In the genomic region with DNA sequence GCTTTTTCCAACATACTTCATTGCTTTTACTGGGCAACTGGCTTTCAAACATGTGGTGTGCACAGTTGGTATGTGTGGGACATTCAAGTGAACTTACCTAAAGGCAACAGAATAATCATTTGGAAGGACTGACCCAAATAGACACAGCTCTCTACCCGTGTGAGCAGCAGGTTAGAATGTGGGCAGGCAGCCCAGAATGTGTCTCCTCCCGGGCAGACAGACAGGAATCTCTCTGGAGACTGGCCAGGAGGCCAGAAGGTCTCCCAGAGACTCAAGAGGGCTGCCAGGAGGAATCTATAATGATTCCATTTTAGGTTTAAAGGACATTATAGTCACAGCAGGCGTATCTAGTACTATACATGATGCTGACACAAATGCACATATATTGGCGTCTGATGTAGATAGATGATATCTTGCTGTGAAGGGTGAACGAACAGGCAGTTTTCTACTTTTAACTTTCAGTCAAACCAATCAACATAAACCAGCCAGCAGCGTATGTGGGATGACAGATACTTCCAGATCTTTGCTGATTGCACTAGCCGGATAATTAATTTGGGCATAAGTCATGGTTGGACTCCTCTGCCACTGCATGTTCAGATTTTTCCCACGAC, we compare ENCODE assay signal across 9 cellular contexts.
A peak's percentile ranks its signal among the peaks of the same experiment; 100 is the strongest.
DNase-seq lines count a peak whose midpoint lies in the region; ATAC-seq, FAIRE-seq and TF ChIP-seq lines count a peak whose summit lies in the region.
"Had no signal": no experiment of that assay in that cellular context is flagged by ENCODE, and none has a peak within 500 bp of the region (broad histone marks: within the 10 kb centered on the region; RNA-seq: fewer than 3 reads in every experiment).

No MANE protein-coding gene starts in this region.

- 31% methylated on average over 8 of the region's 8 CpGs for WGBS in A549 (ENCODE audit: missing lambda C conversion rate)

- in situ Hi-C loops in astrocyte of the cerebellum (cut with HindIII; ENCODE audit: low sequenced_read_pairs) = no loop called here

- H3K36me3 Mint-ChIP-seq in CD8-positive, alpha-beta T cell = no peaks in the 10 kb centered on the region
- H3K36me3 Mint-ChIP-seq in Caco-2 (ENCODE audit: insufficient read depth, unreplicated experiment) = no peaks in the 10 kb centered on the region

- H3K27ac ChIP-seq in A549 = peak overlapping the region; percentile 60 to 69
- no peak overlapping the region for H3K27ac ChIP-seq in CD8-positive, alpha-beta T cell (ENCODE audit: low read depth, low read length)

- POLR2A ChIA-PET in A549 (lab: Yijun Ruan, JAX) (no interaction called here), Caco-2 (lab: Charles Lee) (no interaction called here)
- POLR2A ChIA-PET in CD8-positive, alpha-beta T cell (lab: Charles Lee) = no interaction called here

- no peaks in the 10 kb centered on the region for H3K27me3 Mint-ChIP-seq in CD8-positive, alpha-beta T cell (ENCODE audit: low read depth)
- H3K27me3 Mint-ChIP-seq in Caco-2 (ENCODE audit: insufficient read depth, unreplicated experiment) = no peaks in the 10 kb centered on the region

- TF ChIP-seq RAD21 in A549 (conservative IDR thresholded peaks at IDR 0.05 in 1 of 2, IDR thresholded peaks at IDR 0.05 in 1 of 2) (peak in 1 of 2 experiments; percentile 15; a peak in 2 of 5 replicates), Ishikawa (IDR thresholded peaks at IDR 0.05; ENCODE audit: low read depth) (peak; percentile 31)

- peak overlapping the region; percentile 68 for H3K4me2 ChIP-seq in A549

- no peaks in the 10 kb centered on the region for H3K36me3 ChIP-seq in CD8-positive, alpha-beta T cell (ENCODE audit: insufficient read depth, low read length)
- H3K36me3 ChIP-seq in Caco-2 (ENCODE audit: control insufficient read depth, insufficient read depth, low read length) = no peaks in the 10 kb centered on the region

- H3K9me3 ChIP-seq in A549 (no peaks in the 10 kb centered on the region), Caco-2 (no peaks in the 10 kb centered on the region)
- no peaks in the 10 kb centered on the region for H3K9me3 ChIP-seq in CD8-positive, alpha-beta T cell (ENCODE audit: low read length)

- CTCF ChIA-PET in A549 (lab: Yijun Ruan, JAX) (interaction anchor here (0.7 kb wide), 1 partner anchor 484 kb away, joined by 3 read pairs; no protein-coding TSS in a partner anchor), Caco-2 (lab: Charles Lee) (no interaction called here)
- CTCF ChIA-PET in CD8-positive, alpha-beta T cell (lab: Charles Lee) = no interaction called here

- no peak for FAIRE-seq in A549 (lab: Jason Lieb, UNC)

- H3K4me3 Mint-ChIP-seq in CD8-positive, alpha-beta T cell = no peak overlapping the region
- no peak overlapping the region for H3K4me3 Mint-ChIP-seq in Caco-2 (ENCODE audit: unreplicated experiment)

- no TSS peak for BruUV-seq in Caco-2 (replicated peaks; lab: Mats Ljungman, UMichigan)

- TF ChIP-seq EP300 in A549 (IDR thresholded peaks at IDR 0.05) = no peak; a peak in 1 of 5 replicates
- peak; percentile 98 for TF ChIP-seq EP300 in Ishikawa (IDR thresholded peaks at IDR 0.05; ENCODE audit: borderline replicate concordance)

- H3K4me1 ChIP-seq in A549 (peaks cover 46% of the 10 kb centered on the region), Caco-2 (peaks cover 5% of the 10 kb centered on the region; the same call in 1 of the 2 replicates)
- H3K4me1 ChIP-seq in CD8-positive, alpha-beta T cell (ENCODE audit: insufficient read depth, low read length) = no peaks in the 10 kb centered on the region

- ATAC-seq in A549 = peak; percentile 82 to 92
- no peak for ATAC-seq in CD8-positive, alpha-beta T cell

- H3K27ac Mint-ChIP-seq in CD8-positive, alpha-beta T cell = no peak overlapping the region
- no peak overlapping the region for H3K27ac Mint-ChIP-seq in Caco-2 (ENCODE audit: unreplicated experiment)

- no peaks in the 10 kb centered on the region for H3K27me3 ChIP-seq in CD8-positive, alpha-beta T cell (ENCODE audit: insufficient read depth, low read length)
- no peaks in the 10 kb centered on the region for H3K27me3 ChIP-seq in Caco-2 (replicated peaks; ENCODE audit: control insufficient read depth, insufficient read depth, low read length)

- H3K4me3 ChIP-seq in A549 (no peak overlapping the region), astrocyte of the cerebellum (ENCODE audit: low read depth, low read length) (no peak overlapping the region), Caco-2 (ENCODE audit: low read depth, low read length) (no peak overlapping the region)
- no peak overlapping the region for H3K4me3 ChIP-seq in CD8-positive, alpha-beta T cell (ENCODE audit: low read depth, low read length)

- peak; percentile 40 to 71 for DNase-seq in A549 (ENCODE audit: low read depth in 1 of 2, low spot score in 1 of 2)
- peak; percentile 82 for DNase-seq in astrocyte of the cerebellum (ENCODE audit: low read depth)
- peak; percentile 97 for DNase-seq in kidney glomerular epithelial cell (lab: John Stamatoyannopoulos, UW)
- no peak for DNase-seq in CD8-positive, alpha-beta T cell
- DNase-seq in NCI-H1417 treated with DMSO at 0.1 percent for 48 hours (lab: John Stamatoyannopoulos, UW) = no peak
- no peak for DNase-seq in NCI-H2107 (lab: John Stamatoyannopoulos, UW)
- no peak for DNase-seq in Caco-2
- DNase-seq: activated CD4-positive, alpha-beta T cell treated with anti-CD3 and anti-CD28 coated beads for 4 hours had no signal

- no peak for TF ChIP-seq POLR2A in A549 (IDR thresholded peaks at IDR 0.05; ENCODE audit: low read length)

- intact Hi-C loops in CD8-positive, alpha-beta T cell (cut with DNase I, micrococcal nuclease) = no loop called here
- intact Hi-C loops in Caco-2 (cut with micrococcal nuclease; ENCODE audit: unreplicated experiment) = no loop called here

- H3K4me1 Mint-ChIP-seq in CD8-positive, alpha-beta T cell (ENCODE audit: low read depth) = no peaks in the 10 kb centered on the region
- H3K4me1 Mint-ChIP-seq in Caco-2 (ENCODE audit: low read depth, unreplicated experiment) = peaks cover 6% of the 10 kb centered on the region

- TF ChIP-seq CTCF in A549 (IDR thresholded peaks at IDR 0.05) (no peak), astrocyte of the cerebellum (IDR thresholded peaks at IDR 0.05; ENCODE audit: low read depth, low read length, missing control alignments) (no peak), Caco-2 (IDR thresholded peaks at IDR 0.05; ENCODE audit: insufficient read depth in 1 of 2, low read depth in 1 of 2, low read length in 1 of 2, severe bottlenecking in 1 of 2, unreplicated experiment in 1 of 2) (no peak)
- no peak for TF ChIP-seq CTCF in CD8-positive, alpha-beta T cell (IDR thresholded peaks at IDR 0.05)

- no peaks in the 10 kb centered on the region for H3K9me3 Mint-ChIP-seq in CD8-positive, alpha-beta T cell
- no peaks in the 10 kb centered on the region for H3K9me3 Mint-ChIP-seq in Caco-2 (ENCODE audit: unreplicated experiment)

TF ChIP-seq in A549, 52 proteins besides CTCF, POLR2A, EP300 and RAD21:
- 0 out of 4 replicates have a peak, but pooled peaks of 1 of the 2 experiments have one; percentile 7 for TF ChIP-seq CEBPB (IDR thresholded peaks at IDR 0.05)
- 0 out of 5 replicates have a peak, but pooled peaks of 1 of the 2 experiments have one; percentile 27 for TF ChIP-seq JUN (IDR thresholded peaks at IDR 0.05)
- TF ChIP-seq HEYL (CRISPR knock-in tag; IDR thresholded peaks at IDR 0.05) = no peak
- TF ChIP-seq GATA3 (IDR thresholded peaks at IDR 0.05; ENCODE audit: borderline replicate concordance) = peak; percentile 76
TF ChIP-seq in A549: peak in this region for 3.

TF ChIP-seq in Ishikawa, 13 proteins besides CTCF, POLR2A, EP300 and RAD21 (continues in another document):
- TF ChIP-seq NFIC (IDR thresholded peaks at IDR 0.05) (peak; percentile 99), TEAD4 (IDR thresholded peaks at IDR 0.05) (peak; percentile 98), FOXM1 (IDR thresholded peaks at IDR 0.05; ENCODE audit: borderline replicate concordance, low read depth) (peak; percentile 91), YY1 (IDR thresholded peaks at IDR 0.05; ENCODE audit: low read depth) (no peak; the same call in 1 of the 2 replicates), ZBTB7A (IDR thresholded peaks at IDR 0.05; ENCODE audit: low read depth) (no peak), USF1 (IDR thresholded peaks at IDR 0.05) (0 out of 2 replicates have a peak, but pooled peaks have one; percentile 4), TCF12 (IDR thresholded peaks at IDR 0.05; ENCODE audit: low read depth) (peak; percentile 97), CEBPB (IDR thresholded peaks at IDR 0.05) (peak; percentile 8; the same call in 1 of the 2 replicates), EGR1 (IDR thresholded peaks at IDR 0.05) (no peak), CREB1 (IDR thresholded peaks at IDR 0.05; ENCODE audit: low read depth) (no peak), TAF1 (IDR thresholded peaks at IDR 0.05; ENCODE audit: low read depth) (no peak)
- TF ChIP-seq, protein P1, sequence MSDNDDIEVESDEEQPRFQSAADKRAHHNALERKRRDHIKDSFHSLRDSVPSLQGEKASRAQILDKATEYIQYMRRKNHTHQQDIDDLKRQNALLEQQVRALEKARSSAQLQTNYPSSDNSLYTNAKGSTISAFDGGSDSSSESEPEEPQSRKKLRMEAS (IDR thresholded peaks at IDR 0.05) = peak; percentile 72; the same call in 1 of the 2 replicates

Comparison
In these comparisons a context has a peak if more than half of its experiments do, and no peak if none do; other contexts are left out.
1. DNase-seq: peak in A549 (2 of 2), astrocyte of the cerebellum (single experiment) and kidney glomerular epithelial cell (single experiment); none in CD8-positive, alpha-beta T cell (0 of 7), NCI-H1417 treated with DMSO at 0.1 percent for 48 hours (single experiment), NCI-H2107 (single experiment) and Caco-2 (0 of 2).